ENCODE assay signal across 2 cellular contexts in genomic region chr22:41539146-41540005, GRCh38.
TF ChIP-seq lines count a peak whose summit lies in the region.

No MANE protein-coding gene starts in this region.

TF ChIP-seq in K562, 482 proteins besides CTCF, POLR2A, EP300 and RAD21:
- 0 out of 4 replicates have a peak, but pooled peaks of 1 of the 2 experiments have one; percentile 72 for TF ChIP-seq KDM1A (IDR thresholded peaks at IDR 0.05)
- no peak for TF ChIP-seq TFAM (CRISPR knock-in tag; conservative IDR thresholded peaks at IDR 0.05)
- TF ChIP-seq CCAR2 (IDR thresholded peaks at IDR 0.05; ENCODE audit: low read depth, low read length), result no peak
- TF ChIP-seq KAT2B (IDR thresholded peaks at IDR 0.05; ENCODE audit: low read depth, low read length), result no peak
- no peak for TF ChIP-seq MTA3 (IDR thresholded peaks at IDR 0.05; ENCODE audit: borderline replicate concordance)
- no peak for TF ChIP-seq MLLT1 (IDR thresholded peaks at IDR 0.05)
- no peak for TF ChIP-seq ZFP1 (CRISPR knock-in tag; IDR thresholded peaks at IDR 0.05)
- TF ChIP-seq POLR2H (tag; IDR thresholded peaks at IDR 0.05; ENCODE audit: low read depth), result no peak
- TF ChIP-seq RFX5 (IDR thresholded peaks at IDR 0.05; ENCODE audit: low read depth, low read length), result no peak
- no peak for TF ChIP-seq HIVEP1 (CRISPR knock-in tag; IDR thresholded peaks at IDR 0.05)
- TF ChIP-seq SOX6 (IDR thresholded peaks at IDR 0.05), result peak; percentile 37; the same call in 1 of the 2 replicates
- no peak for TF ChIP-seq RNF2 (IDR thresholded peaks at IDR 0.05)
- 0 out of 2 replicates have a peak, but pooled peaks have one; percentile 34 for TF ChIP-seq MTA2 (IDR thresholded peaks at IDR 0.05; ENCODE audit: low read depth)
- TF ChIP-seq, protein P1, sequence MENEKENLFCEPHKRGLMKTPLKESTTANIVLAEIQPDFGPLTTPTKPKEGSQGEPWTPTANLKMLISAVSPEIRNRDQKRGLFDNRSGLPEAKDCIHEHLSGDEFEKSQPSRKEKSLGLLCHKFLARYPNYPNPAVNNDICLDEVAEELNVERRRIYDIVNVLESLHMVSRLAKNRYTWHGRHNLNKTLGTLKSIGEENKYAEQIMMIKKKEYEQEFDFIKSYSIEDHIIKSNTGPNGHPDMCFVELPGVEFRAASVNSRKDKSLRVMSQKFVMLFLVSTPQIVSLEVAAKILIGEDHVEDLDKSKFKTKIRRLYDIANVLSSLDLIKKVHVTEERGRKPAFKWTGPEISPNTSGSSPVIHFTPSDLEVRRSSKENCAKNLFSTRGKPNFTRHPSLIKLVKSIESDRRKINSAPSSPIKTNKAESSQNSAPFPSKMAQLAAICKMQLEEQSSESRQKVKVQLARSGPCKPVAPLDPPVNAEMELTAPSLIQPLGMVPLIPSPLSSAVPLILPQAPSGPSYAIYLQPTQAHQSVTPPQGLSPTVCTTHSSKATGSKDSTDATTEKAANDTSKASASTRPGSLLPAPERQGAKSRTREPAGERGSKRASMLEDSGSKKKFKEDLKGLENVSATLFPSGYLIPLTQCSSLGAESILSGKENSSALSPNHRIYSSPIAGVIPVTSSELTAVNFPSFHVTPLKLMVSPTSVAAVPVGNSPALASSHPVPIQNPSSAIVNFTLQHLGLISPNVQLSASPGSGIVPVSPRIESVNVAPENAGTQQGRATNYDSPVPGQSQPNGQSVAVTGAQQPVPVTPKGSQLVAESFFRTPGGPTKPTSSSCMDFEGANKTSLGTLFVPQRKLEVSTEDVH (IDR thresholded peaks at IDR 0.05; ENCODE audit: low read depth, partially characterized antibody), result no peak
- no peak for TF ChIP-seq ARID2 (IDR thresholded peaks at IDR 0.05)
- no peak for TF ChIP-seq ZNF511 (CRISPR knock-in tag; IDR thresholded peaks at IDR 0.05)
- no peak for TF ChIP-seq SRSF7 (optimal IDR thresholded peaks at IDR 0.05; ENCODE audit: low read depth, low read length)
- TF ChIP-seq ELF2 (CRISPR knock-in tag; IDR thresholded peaks at IDR 0.05), result no peak
- TF ChIP-seq ZNF655 (CRISPR knock-in tag; IDR thresholded peaks at IDR 0.05), result no peak

TF ChIP-seq in liver, 16 proteins besides CTCF, POLR2A, EP300 and RAD21:
- TF ChIP-seq ZBTB33 (IDR thresholded peaks at IDR 0.05) (no peak), HNF4A (conservative IDR thresholded peaks at IDR 0.05) (peak; percentile 44 to 49)
